ENCODE assay signal across 1 cellular context in the genomic region with DNA sequence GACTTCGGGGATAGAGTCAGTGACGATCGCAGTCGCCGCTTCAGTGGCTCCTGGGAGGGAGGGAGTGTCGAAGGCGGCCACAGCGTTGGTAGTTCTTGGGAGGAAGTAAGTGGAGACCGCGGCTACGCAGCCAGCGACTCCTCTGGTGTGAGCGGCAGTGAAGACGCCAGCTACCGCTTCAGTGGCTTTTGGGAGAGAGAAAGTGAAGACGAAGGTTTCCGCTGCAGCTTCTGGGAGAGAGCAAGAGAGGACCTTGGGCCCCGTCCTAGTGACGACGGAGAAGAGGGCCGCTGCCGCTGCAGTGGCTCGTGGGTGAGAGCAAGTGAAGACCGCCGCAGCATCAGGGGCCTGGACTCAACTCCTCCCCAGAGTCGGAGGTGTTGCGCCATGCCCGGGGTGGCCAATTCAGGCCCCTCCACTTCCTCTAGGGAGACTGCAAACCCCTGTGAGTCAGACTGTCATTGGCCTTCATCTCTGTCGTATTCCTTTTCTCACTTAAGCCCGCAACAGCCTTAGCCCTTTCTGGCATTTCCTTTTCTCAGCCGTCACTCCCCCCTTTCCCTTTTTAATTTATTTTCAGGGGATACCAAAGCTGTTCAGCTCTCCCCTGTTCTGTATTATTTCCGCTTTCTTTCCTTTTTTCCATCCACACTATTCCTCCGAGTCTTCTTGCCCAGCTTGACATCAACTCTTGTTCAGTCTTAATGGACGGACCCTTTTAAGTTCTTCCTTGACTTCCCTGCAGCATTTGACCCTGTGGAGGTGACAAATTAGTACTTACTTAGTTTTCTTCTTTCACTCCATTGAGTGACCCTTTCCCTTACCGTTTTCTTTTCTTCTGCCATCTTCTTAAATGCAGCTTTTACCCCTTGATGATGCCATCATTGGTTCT.
TF ChIP-seq lines count a peak whose summit lies in the region.

No MANE protein-coding gene starts in this region.

TF ChIP-seq in GM12878, 131 proteins besides CTCF, POLR2A, EP300 and RAD21:
- TF ChIP-seq IKZF1 (conservative IDR thresholded peaks at IDR 0.05), result peak; percentile 11; the same call in 1 of the 2 replicates
- TF ChIP-seq, protein P1, sequence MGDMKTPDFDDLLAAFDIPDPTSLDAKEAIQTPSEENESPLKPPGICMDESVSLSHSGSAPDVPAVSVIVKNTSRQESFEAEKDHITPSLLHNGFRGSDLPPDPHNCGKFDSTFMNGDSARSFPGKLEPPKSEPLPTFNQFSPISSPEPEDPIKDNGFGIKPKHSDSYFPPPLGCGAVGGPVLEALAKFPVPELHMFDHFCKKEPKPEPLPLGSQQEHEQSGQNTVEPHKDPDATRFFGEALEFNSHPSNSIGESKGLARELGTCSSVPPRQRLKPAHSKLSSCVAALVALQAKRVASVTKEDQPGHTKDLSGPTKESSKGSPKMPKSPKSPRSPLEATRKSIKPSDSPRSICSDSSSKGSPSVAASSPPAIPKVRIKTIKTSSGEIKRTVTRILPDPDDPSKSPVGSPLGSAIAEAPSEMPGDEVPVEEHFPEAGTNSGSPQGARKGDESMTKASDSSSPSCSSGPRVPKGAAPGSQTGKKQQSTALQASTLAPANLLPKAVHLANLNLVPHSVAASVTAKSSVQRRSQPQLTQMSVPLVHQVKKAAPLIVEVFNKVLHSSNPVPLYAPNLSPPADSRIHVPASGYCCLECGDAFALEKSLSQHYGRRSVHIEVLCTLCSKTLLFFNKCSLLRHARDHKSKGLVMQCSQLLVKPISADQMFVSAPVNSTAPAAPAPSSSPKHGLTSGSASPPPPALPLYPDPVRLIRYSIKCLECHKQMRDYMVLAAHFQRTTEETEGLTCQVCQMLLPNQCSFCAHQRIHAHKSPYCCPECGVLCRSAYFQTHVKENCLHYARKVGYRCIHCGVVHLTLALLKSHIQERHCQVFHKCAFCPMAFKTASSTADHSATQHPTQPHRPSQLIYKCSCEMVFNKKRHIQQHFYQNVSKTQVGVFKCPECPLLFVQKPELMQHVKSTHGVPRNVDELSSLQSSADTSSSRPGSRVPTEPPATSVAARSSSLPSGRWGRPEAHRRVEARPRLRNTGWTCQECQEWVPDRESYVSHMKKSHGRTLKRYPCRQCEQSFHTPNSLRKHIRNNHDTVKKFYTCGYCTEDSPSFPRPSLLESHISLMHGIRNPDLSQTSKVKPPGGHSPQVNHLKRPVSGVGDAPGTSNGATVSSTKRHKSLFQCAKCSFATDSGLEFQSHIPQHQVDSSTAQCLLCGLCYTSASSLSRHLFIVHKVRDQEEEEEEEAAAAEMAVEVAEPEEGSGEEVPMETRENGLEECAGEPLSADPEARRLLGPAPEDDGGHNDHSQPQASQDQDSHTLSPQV (IDR thresholded peaks at IDR 0.05), result no peak
- TF ChIP-seq, protein P2, sequence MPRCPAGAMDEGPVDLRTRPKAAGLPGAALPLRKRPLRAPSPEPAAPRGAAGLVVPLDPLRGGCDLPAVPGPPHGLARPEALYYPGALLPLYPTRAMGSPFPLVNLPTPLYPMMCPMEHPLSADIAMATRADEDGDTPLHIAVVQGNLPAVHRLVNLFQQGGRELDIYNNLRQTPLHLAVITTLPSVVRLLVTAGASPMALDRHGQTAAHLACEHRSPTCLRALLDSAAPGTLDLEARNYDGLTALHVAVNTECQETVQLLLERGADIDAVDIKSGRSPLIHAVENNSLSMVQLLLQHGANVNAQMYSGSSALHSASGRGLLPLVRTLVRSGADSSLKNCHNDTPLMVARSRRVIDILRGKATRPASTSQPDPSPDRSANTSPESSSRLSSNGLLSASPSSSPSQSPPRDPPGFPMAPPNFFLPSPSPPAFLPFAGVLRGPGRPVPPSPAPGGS (IDR thresholded peaks at IDR 0.05; ENCODE audit: borderline replicate concordance, insufficient read depth, low read depth, low read length, poor library complexity, severe bottlenecking), result no peak
- TF ChIP-seq, protein P3, sequence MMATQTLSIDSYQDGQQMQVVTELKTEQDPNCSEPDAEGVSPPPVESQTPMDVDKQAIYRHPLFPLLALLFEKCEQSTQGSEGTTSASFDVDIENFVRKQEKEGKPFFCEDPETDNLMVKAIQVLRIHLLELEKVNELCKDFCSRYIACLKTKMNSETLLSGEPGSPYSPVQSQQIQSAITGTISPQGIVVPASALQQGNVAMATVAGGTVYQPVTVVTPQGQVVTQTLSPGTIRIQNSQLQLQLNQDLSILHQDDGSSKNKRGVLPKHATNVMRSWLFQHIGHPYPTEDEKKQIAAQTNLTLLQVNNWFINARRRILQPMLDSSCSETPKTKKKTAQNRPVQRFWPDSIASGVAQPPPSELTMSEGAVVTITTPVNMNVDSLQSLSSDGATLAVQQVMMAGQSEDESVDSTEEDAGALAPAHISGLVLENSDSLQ (IDR thresholded peaks at IDR 0.05), result no peak
- TF ChIP-seq EED (IDR thresholded peaks at IDR 0.05; ENCODE audit: low read depth), result no peak; the same call in 1 of the 2 replicates
- TF ChIP-seq SIN3A (IDR thresholded peaks at IDR 0.05; ENCODE audit: low read depth, low read length), result peak; percentile 19; the same call in 1 of the 2 replicates
- TF ChIP-seq PAX5 (IDR thresholded peaks at IDR 0.05; ENCODE audit: borderline replicate concordance, low read depth, low read length), result no peak; the same call in 1 of the 2 replicates
- no peak for TF ChIP-seq MYB (IDR thresholded peaks at IDR 0.05; ENCODE audit: borderline replicate concordance, low read depth, low read length)
- TF ChIP-seq SIX5 (IDR thresholded peaks at IDR 0.05; ENCODE audit: low read depth, low read length, severe bottlenecking), result no peak
- 0 out of 2 replicates have a peak, but pooled peaks have one; percentile 10 for TF ChIP-seq CBX5 (IDR thresholded peaks at IDR 0.05; ENCODE audit: low read depth)
- TF ChIP-seq CBFB (IDR thresholded peaks at IDR 0.05; ENCODE audit: low read depth), result no peak
- no peak for TF ChIP-seq BACH1 (IDR thresholded peaks at IDR 0.05; ENCODE audit: borderline replicate concordance)
- peak; percentile 35; the same call in 1 of the 2 replicates for TF ChIP-seq TAF1 (IDR thresholded peaks at IDR 0.05; ENCODE audit: borderline replicate concordance, low read depth, low read length)
- TF ChIP-seq ZSCAN29 (IDR thresholded peaks at IDR 0.05), result peak; percentile 99
- 0 out of 4 replicates have a peak, but pooled peaks of 1 of the 2 experiments have one; percentile 19 for TF ChIP-seq BHLHE40 (IDR thresholded peaks at IDR 0.05; ENCODE audit: borderline replicate concordance in 1 of 2, low read depth in 2 of 2, low read length in 1 of 2)
- TF ChIP-seq, protein P4, sequence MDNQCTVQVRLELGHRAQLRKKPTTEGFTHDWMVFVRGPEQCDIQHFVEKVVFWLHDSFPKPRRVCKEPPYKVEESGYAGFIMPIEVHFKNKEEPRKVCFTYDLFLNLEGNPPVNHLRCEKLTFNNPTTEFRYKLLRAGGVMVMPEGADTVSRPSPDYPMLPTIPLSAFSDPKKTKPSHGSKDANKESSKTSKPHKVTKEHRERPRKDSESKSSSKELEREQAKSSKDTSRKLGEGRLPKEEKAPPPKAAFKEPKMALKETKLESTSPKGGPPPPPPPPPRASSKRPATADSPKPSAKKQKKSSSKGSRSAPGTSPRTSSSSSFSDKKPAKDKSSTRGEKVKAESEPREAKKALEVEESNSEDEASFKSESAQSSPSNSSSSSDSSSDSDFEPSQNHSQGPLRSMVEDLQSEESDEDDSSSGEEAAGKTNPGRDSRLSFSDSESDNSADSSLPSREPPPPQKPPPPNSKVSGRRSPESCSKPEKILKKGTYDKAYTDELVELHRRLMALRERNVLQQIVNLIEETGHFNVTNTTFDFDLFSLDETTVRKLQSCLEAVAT (IDR thresholded peaks at IDR 0.05), result no peak
- no peak for TF ChIP-seq MTA2 (IDR thresholded peaks at IDR 0.05; ENCODE audit: low read depth)
- peak; percentile 37 for TF ChIP-seq SPI1 (IDR thresholded peaks at IDR 0.05; ENCODE audit: borderline replicate concordance, insufficient read depth, low read depth, low read length)
- 0 out of 2 replicates have a peak, but pooled peaks have one; percentile 7 for TF ChIP-seq IRF4 (IDR thresholded peaks at IDR 0.05; ENCODE audit: low read depth, low read length)
- TF ChIP-seq, protein P5, sequence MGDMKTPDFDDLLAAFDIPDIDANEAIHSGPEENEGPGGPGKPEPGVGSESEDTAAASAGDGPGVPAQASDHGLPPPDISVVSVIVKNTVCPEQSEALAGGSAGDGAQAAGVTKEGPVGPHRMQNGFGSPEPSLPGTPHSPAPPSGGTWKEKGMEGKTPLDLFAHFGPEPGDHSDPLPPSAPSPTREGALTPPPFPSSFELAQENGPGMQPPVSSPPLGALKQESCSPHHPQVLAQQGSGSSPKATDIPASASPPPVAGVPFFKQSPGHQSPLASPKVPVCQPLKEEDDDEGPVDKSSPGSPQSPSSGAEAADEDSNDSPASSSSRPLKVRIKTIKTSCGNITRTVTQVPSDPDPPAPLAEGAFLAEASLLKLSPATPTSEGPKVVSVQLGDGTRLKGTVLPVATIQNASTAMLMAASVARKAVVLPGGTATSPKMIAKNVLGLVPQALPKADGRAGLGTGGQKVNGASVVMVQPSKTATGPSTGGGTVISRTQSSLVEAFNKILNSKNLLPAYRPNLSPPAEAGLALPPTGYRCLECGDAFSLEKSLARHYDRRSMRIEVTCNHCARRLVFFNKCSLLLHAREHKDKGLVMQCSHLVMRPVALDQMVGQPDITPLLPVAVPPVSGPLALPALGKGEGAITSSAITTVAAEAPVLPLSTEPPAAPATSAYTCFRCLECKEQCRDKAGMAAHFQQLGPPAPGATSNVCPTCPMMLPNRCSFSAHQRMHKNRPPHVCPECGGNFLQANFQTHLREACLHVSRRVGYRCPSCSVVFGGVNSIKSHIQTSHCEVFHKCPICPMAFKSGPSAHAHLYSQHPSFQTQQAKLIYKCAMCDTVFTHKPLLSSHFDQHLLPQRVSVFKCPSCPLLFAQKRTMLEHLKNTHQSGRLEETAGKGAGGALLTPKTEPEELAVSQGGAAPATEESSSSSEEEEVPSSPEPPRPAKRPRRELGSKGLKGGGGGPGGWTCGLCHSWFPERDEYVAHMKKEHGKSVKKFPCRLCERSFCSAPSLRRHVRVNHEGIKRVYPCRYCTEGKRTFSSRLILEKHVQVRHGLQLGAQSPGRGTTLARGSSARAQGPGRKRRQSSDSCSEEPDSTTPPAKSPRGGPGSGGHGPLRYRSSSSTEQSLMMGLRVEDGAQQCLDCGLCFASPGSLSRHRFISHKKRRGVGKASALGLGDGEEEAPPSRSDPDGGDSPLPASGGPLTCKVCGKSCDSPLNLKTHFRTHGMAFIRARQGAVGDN (IDR thresholded peaks at IDR 0.05), result no peak
- TF ChIP-seq HDAC2 (IDR thresholded peaks at IDR 0.05), result no peak
- TF ChIP-seq SMARCA5 (IDR thresholded peaks at IDR 0.05), result 0 out of 2 replicates have a peak, but pooled peaks have one; percentile 19
- TF ChIP-seq IKZF2 (IDR thresholded peaks at IDR 0.05), result peak in 1 of 2 experiments; percentile 32; a peak in 1 of 4 replicates
- no peak for TF ChIP-seq PML (IDR thresholded peaks at IDR 0.05; ENCODE audit: low read length)
- TF ChIP-seq, protein P6, sequence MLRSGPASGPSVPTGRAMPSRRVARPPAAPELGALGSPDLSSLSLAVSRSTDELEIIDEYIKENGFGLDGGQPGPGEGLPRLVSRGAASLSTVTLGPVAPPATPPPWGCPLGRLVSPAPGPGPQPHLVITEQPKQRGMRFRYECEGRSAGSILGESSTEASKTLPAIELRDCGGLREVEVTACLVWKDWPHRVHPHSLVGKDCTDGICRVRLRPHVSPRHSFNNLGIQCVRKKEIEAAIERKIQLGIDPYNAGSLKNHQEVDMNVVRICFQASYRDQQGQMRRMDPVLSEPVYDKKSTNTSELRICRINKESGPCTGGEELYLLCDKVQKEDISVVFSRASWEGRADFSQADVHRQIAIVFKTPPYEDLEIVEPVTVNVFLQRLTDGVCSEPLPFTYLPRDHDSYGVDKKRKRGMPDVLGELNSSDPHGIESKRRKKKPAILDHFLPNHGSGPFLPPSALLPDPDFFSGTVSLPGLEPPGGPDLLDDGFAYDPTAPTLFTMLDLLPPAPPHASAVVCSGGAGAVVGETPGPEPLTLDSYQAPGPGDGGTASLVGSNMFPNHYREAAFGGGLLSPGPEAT (IDR thresholded peaks at IDR 0.05; ENCODE audit: low read depth), result 0 out of 2 replicates have a peak, but pooled peaks have one; percentile 9
- TF ChIP-seq CEBPB (IDR thresholded peaks at IDR 0.05; ENCODE audit: borderline replicate concordance in 1 of 2, low read depth in 2 of 2, low read length in 2 of 2), result peak in 1 of 2 experiments; percentile 37; a peak in 1 of 4 replicates
- no peak for TF ChIP-seq ZBED1 (IDR thresholded peaks at IDR 0.05; ENCODE audit: borderline replicate concordance)
- TF ChIP-seq MEF2B (IDR thresholded peaks at IDR 0.05; ENCODE audit: partially characterized antibody, poor library complexity, severe bottlenecking), result no peak
- TF ChIP-seq JUNB (IDR thresholded peaks at IDR 0.05), result no peak
- TF ChIP-seq POLR2AphosphoS5 (IDR thresholded peaks at IDR 0.05; ENCODE audit: low read length), result peak; percentile 49
- TF ChIP-seq, protein P7, sequence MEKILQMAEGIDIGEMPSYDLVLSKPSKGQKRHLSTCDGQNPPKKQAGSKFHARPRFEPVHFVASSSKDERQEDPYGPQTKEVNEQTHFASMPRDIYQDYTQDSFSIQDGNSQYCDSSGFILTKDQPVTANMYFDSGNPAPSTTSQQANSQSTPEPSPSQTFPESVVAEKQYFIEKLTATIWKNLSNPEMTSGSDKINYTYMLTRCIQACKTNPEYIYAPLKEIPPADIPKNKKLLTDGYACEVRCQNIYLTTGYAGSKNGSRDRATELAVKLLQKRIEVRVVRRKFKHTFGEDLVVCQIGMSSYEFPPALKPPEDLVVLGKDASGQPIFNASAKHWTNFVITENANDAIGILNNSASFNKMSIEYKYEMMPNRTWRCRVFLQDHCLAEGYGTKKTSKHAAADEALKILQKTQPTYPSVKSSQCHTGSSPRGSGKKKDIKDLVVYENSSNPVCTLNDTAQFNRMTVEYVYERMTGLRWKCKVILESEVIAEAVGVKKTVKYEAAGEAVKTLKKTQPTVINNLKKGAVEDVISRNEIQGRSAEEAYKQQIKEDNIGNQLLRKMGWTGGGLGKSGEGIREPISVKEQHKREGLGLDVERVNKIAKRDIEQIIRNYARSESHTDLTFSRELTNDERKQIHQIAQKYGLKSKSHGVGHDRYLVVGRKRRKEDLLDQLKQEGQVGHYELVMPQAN (conservative IDR thresholded peaks at IDR 0.05), result peak; percentile 24; the same call in 1 of the 2 replicates
- TF ChIP-seq LARP7 (IDR thresholded peaks at IDR 0.05), result peak; percentile 44; the same call in 1 of the 2 replicates
- TF ChIP-seq TARDBP (IDR thresholded peaks at IDR 0.05; ENCODE audit: borderline replicate concordance), result no peak
- no peak for TF ChIP-seq SMAD5 (IDR thresholded peaks at IDR 0.05; ENCODE audit: low read depth)
- no peak for TF ChIP-seq NR2F1 (conservative IDR thresholded peaks at IDR 0.05)
